Comparison of ENCODE assay signal across 23 cellular contexts in the genomic region with DNA sequence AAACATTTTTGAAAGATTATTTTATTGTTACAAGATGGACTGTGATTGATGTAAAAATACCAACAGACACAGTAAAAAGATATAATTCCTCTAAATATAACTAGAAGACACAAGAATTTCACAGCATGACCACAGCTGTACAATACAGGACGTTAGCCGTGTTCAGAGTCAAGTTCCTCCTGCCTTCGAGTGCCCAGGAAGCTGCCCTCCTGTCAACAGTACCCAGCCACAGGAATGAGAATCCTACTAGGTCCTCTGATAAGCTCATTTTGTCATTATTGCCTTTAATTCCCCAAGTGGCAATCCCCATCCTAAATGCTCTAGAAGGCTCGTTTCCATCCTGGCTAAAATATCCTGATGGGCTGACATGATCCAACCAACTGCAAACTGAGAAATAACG. TPM values are rescaled to one million over a fixed set of nuclear protein-coding genes. Genes with fewer than 3 reads are reported as not detected.
A peak's percentile ranks its signal among the peaks of the same experiment; 100 is the strongest.
DNase-seq lines count a peak whose midpoint lies in the region; ATAC-seq, FAIRE-seq and TF ChIP-seq lines count a peak whose summit lies in the region.
"Had no signal": no experiment of that assay in that cellular context is flagged by ENCODE, and none has a peak within 500 bp of the region (broad histone marks: within the 10 kb centered on the region; RNA-seq: fewer than 3 reads in every experiment).

No MANE protein-coding gene starts in this region.

- no peaks in the 10 kb centered on the region for H3K79me1 ChIP-seq in H1 (ENCODE audit: low read depth, low read length)

- no peaks in the 10 kb centered on the region for H3K36me3 ChIP-seq in GM23338 (ENCODE audit: insufficient read depth)
- no peaks in the 10 kb centered on the region for H3K36me3 ChIP-seq in OCI-LY3 (replicated peaks; ENCODE audit: low read depth, low read length)
- H3K36me3 ChIP-seq in H1 (ENCODE audit: control insufficient read depth in 2 of 4, insufficient read depth in 4 of 4, low read length in 3 of 4), result no peaks in the 10 kb centered on the region
- H3K36me3 ChIP-seq in suprapubic skin, result no peaks in the 10 kb centered on the region
- H3K36me3 ChIP-seq: BLaER1 had no signal

- H4K5ac ChIP-seq in H1 (ENCODE audit: insufficient read length, low read depth, low read length), result no peak overlapping the region

- no peaks in the 10 kb centered on the region for H3F3A ChIP-seq in GM23338 (replicated peaks; ENCODE audit: low read depth)

- no peak overlapping the region for H3K27ac Mint-ChIP-seq in GM23338

- H3K27me3 Mint-ChIP-seq in GM23338 (ENCODE audit: insufficient read depth, low read depth, poor library complexity), result peaks cover 4% of the 10 kb centered on the region
- H3K27me3 Mint-ChIP-seq: CD8-positive, alpha-beta memory T cell had no signal

- CTCF ChIA-PET in H1 (lab: Charles Lee; ENCODE audit: partially characterized antibody), result interaction anchor here (0.6 to 3.3 kb wide), 42 partner anchors 8 to 900 kb away, joined by 3 to 34 read pairs (median 4); partner anchors contain the start of gene SUSD4

- no peak overlapping the region for H3K27ac ChIP-seq in GM23338 (ENCODE audit: low read depth)
- H3K27ac ChIP-seq in OCI-LY3 (ENCODE audit: low read length), result no peak overlapping the region
- H3K27ac ChIP-seq in H1 (ENCODE audit: low read depth, low read length), result no peak overlapping the region
- H3K27ac ChIP-seq in suprapubic skin, result no peak overlapping the region
- H3K27ac ChIP-seq: BLaER1, SK-N-MC had no signal

- H3K9me3 ChIP-seq in OCI-LY3 (ENCODE audit: insufficient read depth, low read length) (no peaks in the 10 kb centered on the region), H1 (ENCODE audit: insufficient read depth in 2 of 2, low read depth in 1 of 2, low read length in 1 of 2) (no peaks in the 10 kb centered on the region), suprapubic skin (no peaks in the 10 kb centered on the region)
- H3K9me3 ChIP-seq: BLaER1 had no signal

- peaks cover 6% of the 10 kb centered on the region for H3K4me1 Mint-ChIP-seq in GM23338

- no peaks in the 10 kb centered on the region for H3K27me3 ChIP-seq in GM23338 (ENCODE audit: insufficient read depth)
- no peaks in the 10 kb centered on the region for H3K27me3 ChIP-seq in OCI-LY3 (ENCODE audit: low read depth, low read length)
- no peaks in the 10 kb centered on the region for H3K27me3 ChIP-seq in H1 (replicated peaks in 1 of 4; ENCODE audit: control insufficient read depth in 3 of 4, extremely low read depth in 1 of 4, insufficient read depth in 3 of 4, low read length in 3 of 4)
- H3K27me3 ChIP-seq in suprapubic skin, result no peaks in the 10 kb centered on the region
- H3K27me3 ChIP-seq: BLaER1 had no signal

- no peak overlapping the region for H3K14ac ChIP-seq in H1 (ENCODE audit: insufficient read length)

- no peak overlapping the region for H2AK5ac ChIP-seq in H1 (ENCODE audit: low read depth, low read length)

- H3K9ac ChIP-seq in OCI-LY3 (ENCODE audit: low read length), result no peak overlapping the region
- no peak overlapping the region for H3K9ac ChIP-seq in H1 (replicated peaks in 1 of 4; ENCODE audit: extremely low read depth in 1 of 4, low read depth in 3 of 4, low read length in 3 of 4)
- H3K9ac ChIP-seq: BLaER1 had no signal

- H3K79me2 ChIP-seq in GM23338 (replicated peaks; ENCODE audit: insufficient read depth) (no peaks in the 10 kb centered on the region), OCI-LY3 (ENCODE audit: low read length) (no peaks in the 10 kb centered on the region), H1 (ENCODE audit: control insufficient read depth in 1 of 2, insufficient read depth in 2 of 2, low read length in 2 of 2) (no peaks in the 10 kb centered on the region)

- no peak overlapping the region for H2BK120ac ChIP-seq in H1 (replicated peaks; ENCODE audit: low read depth, low read length)

- DNase-seq in GM23338 (ENCODE audit: low spot score) (no peak), H1 (ENCODE audit: low read depth in 1 of 2, low spot score in 2 of 2) (no peak), ureter (ENCODE audit: low spot score) (no peak), suprapubic skin (ENCODE audit: low spot score in 2 of 2) (no peak)
- DNase-seq: DMS79, KG1, NCI-H1048, NCI-H1436 treated with DMSO at 0.1 percent for 48 hours, NCI-H2029 treated with DMSO at 0.1 percent for 48 hours, NCI-H2171 treated with DMSO at 0.1 percent for 48 hours, NCI-H748 treated with DMSO at 0.1 percent for 48 hours had no signal

- no peaks in the 10 kb centered on the region for H3K36me3 Mint-ChIP-seq in GM23338 (ENCODE audit: low read depth)
- H3K36me3 Mint-ChIP-seq: CD8-positive, alpha-beta memory T cell had no signal

- H3K4me3 ChIP-seq in GM23338 (no peak overlapping the region), OCI-LY3 (ENCODE audit: low read length) (no peak overlapping the region), H1 (ENCODE audit: extremely low read depth in 1 of 4, insufficient read depth in 2 of 4, low read depth in 3 of 4, low read length in 4 of 4) (no peak overlapping the region), suprapubic skin (no peak overlapping the region)
- H3K4me3 ChIP-seq: BLaER1, SK-N-MC had no signal

- TF ChIP-seq CTCF in GM23338 (conservative IDR thresholded peaks at IDR 0.05; ENCODE audit: low read depth in 2 of 2) (no peak), OCI-LY3 (IDR thresholded peaks at IDR 0.05; ENCODE audit: low read depth, low read length) (no peak), H1 (IDR thresholded peaks at IDR 0.05; ENCODE audit: control extremely low read depth in 1 of 3, insufficient read depth in 1 of 3, low read depth in 1 of 3, low read length in 3 of 3) (no peak), suprapubic skin (IDR thresholded peaks at IDR 0.05) (no peak)

- no peak overlapping the region for H4K8ac ChIP-seq in H1 (ENCODE audit: extremely low read depth, insufficient read depth, low read length)

- H3K9me3 Mint-ChIP-seq in GM23338, result no peaks in the 10 kb centered on the region
- H3K9me3 Mint-ChIP-seq: CD8-positive, alpha-beta memory T cell had no signal

- H3K4me3 Mint-ChIP-seq in GM23338, result no peak overlapping the region
- H3K4me3 Mint-ChIP-seq: CD8-positive, alpha-beta memory T cell had no signal

- no peak overlapping the region for H2BK12ac ChIP-seq in H1 (ENCODE audit: low read depth, low read length)

- no peak overlapping the region for H3K56ac ChIP-seq in H1 (replicated peaks; ENCODE audit: insufficient read length, low read depth, low read length)

- H3K4me1 ChIP-seq in GM23338 (ENCODE audit: insufficient read depth), result peaks cover 7% of the 10 kb centered on the region; the same call in 1 of the 2 replicates
- peaks cover 12% of the 10 kb centered on the region for H3K4me1 ChIP-seq in OCI-LY3 (ENCODE audit: low read length)
- peaks cover 0 to 2% (median 0%) of the 10 kb centered on the region in 4 experiments; a peak in 1 of 7 replicates for H3K4me1 ChIP-seq in H1 (replicated peaks in 1 of 4; ENCODE audit: control insufficient read depth in 3 of 4, insufficient read depth in 4 of 4, low read length in 3 of 4)
- peaks cover 18% of the 10 kb centered on the region for H3K4me1 ChIP-seq in suprapubic skin

- no peak for TF ChIP-seq RAD21 in H1 (IDR thresholded peaks at IDR 0.05 in 1 of 2, conservative IDR thresholded peaks at IDR 0.05 in 1 of 2; ENCODE audit: low read depth in 2 of 2, low read length in 2 of 2)

- TF ChIP-seq POLR2A in H1 (IDR thresholded peaks at IDR 0.05; ENCODE audit: control extremely low read depth in 1 of 2, low read depth in 2 of 2, low read length in 2 of 2) (no peak), suprapubic skin (IDR thresholded peaks at IDR 0.05) (no peak)

- no peak overlapping the region for H2BK5ac ChIP-seq in H1 (ENCODE audit: low read depth, low read length)

- H2BK20ac ChIP-seq in H1 (ENCODE audit: low read length), result no peak overlapping the region

- H4K91ac ChIP-seq in H1 (replicated peaks; ENCODE audit: insufficient read length, low read length), result no peak overlapping the region

- no peaks in the 10 kb centered on the region for H3K23me2 ChIP-seq in H1 (ENCODE audit: low read depth, low read length)

- H3K4me2 ChIP-seq in GM23338 (no peak overlapping the region), OCI-LY3 (ENCODE audit: low read length) (no peak overlapping the region), H1 (ENCODE audit: insufficient read depth in 1 of 2, low read depth in 2 of 2, low read length in 2 of 2) (no peak overlapping the region)
- H3K4me2 ChIP-seq: BLaER1 had no signal

- ATAC-seq in GM23338 (no peak), HG03025 (IDR thresholded peaks at IDR 0.05; ENCODE audit: low FRiP score, unreplicated experiment) (no peak), HG03108 (IDR thresholded peaks at IDR 0.05; ENCODE audit: unreplicated experiment) (no peak)
- ATAC-seq: Right ventricle myocardium inferior had no signal

- no peaks in the 10 kb centered on the region for H3K9me2 ChIP-seq in GM23338 (ENCODE audit: insufficient read depth)

- no peaks in the 10 kb centered on the region for H4K20me1 ChIP-seq in GM23338 (replicated peaks; ENCODE audit: insufficient read depth)
- no peaks in the 10 kb centered on the region for H4K20me1 ChIP-seq in OCI-LY3 (ENCODE audit: insufficient read depth, low read length)
- no peaks in the 10 kb centered on the region for H4K20me1 ChIP-seq in H1 (replicated peaks in 1 of 2; ENCODE audit: control insufficient read depth in 1 of 2, insufficient read depth in 2 of 2, low read length in 2 of 2)
- H4K20me1 ChIP-seq: BLaER1 had no signal

- POLR2A ChIA-PET in H1 (lab: Charles Lee; ENCODE audit: partially characterized antibody), result interaction anchor here (0.6 kb wide), 1 partner anchor 48 kb away, joined by 3 read pairs; no protein-coding TSS in a partner anchor

- WGBS in H1 (ENCODE audit: extremely low coverage in 1 of 2, insufficient coverage in 1 of 2, insufficient read length in 1 of 2, insufficient replicate concordance in 2 of 2, low coverage in 1 of 2, low lambda C conversion rate in 2 of 2, missing lambda C conversion rate in 1 of 2), 2 experiments, result 74% methylated on average over 5 of the region's 5 CpGs; no CpG with 5 or more reads in 1 of the 2 experiments
- WGBS in suprapubic skin, result 73% methylated on average over 5 of the region's 5 CpGs

- no peak overlapping the region for H3K18ac ChIP-seq in H1 (ENCODE audit: extremely low read depth, low read length)

- no peak overlapping the region for H2BK15ac ChIP-seq in H1 (ENCODE audit: low read length)

- H2AFZ ChIP-seq in GM23338 (peak overlapping the region; percentile 99; the same call in 1 of the 2 replicates), OCI-LY3 (ENCODE audit: low read depth, low read length) (peak overlapping the region; percentile 45; the same call in 1 of the 2 replicates), H1 (ENCODE audit: low read length) (peak overlapping the region; percentile 92)

- H3K23ac ChIP-seq in H1 (ENCODE audit: insufficient read length), result no peak overlapping the region

- no peak for TF ChIP-seq EP300 in H1 (IDR thresholded peaks at IDR 0.05; ENCODE audit: borderline replicate concordance in 1 of 2, low read depth in 2 of 2, low read length in 2 of 2)
- TF ChIP-seq EP300 in suprapubic skin (IDR thresholded peaks at IDR 0.05), result no peak

- no peak for FAIRE-seq in H1 (lab: Jason Lieb, UNC)
- FAIRE-seq: D721Med, G401.6 had no signal

- H3K4ac ChIP-seq in H1 (replicated peaks; ENCODE audit: insufficient read length, low read depth, low read length), result no peak overlapping the region

RNA-seq across cellular contexts. Expression of gene CAPN2, which starts 16.4 kb away (rescaled TPM):
- total RNA-seq in GM23338 (2014; rRNA removed; shearing (Covaris generic)), result 17.5 and 17.8 TPM in 2 replicates
- polyA plus RNA-seq in GM23338 (2016; fragmentation: Nextera tagmentation; extraction: Ambion mirVana), result 8.4 and 8.8 TPM in 2 replicates
- 9.2 and 9.4 TPM in 2 replicates for total RNA-seq in H1 (2021; fragmentation: NEBNext Ultra II Directional; extraction: Animal tissue kit (Norgen Biotek cat#: 25700))
- polyA plus RNA-seq in H1 (2011; rRNA removed), result 9.1 and 10.3 TPM in 2 replicates
- polyA plus RNA-seq in H1 (2011; cell fraction: cytosol; rRNA removed), result 12.1 TPM
- polyA plus RNA-seq in H1 (2011; cell fraction: nucleus; rRNA removed), result 18.7 TPM
- 16.8 to 24.6 TPM (median 19.6 TPM) in 4 replicates for polyA plus RNA-seq in H1 (2012, experiment 1 of 2)
- polyA plus RNA-seq in H1 (2012, experiment 2 of 2), result 2.8 TPM
- 8.5 TPM for polyA plus RNA-seq in H1 (2013, experiment 1 of 2)
- polyA plus RNA-seq in H1 (2013, experiment 2 of 2), result 8.5 TPM
- polyA minus RNA-seq in H1 (2011; rRNA and poly(A)+ RNA removed), result 10.8 and 24.0 TPM in 2 replicates
- 15.3 TPM for polyA minus RNA-seq in H1 (2011; cell fraction: cytosol; rRNA and poly(A)+ RNA removed)
- polyA minus RNA-seq in H1 (2011; cell fraction: nucleus; rRNA and poly(A)+ RNA removed), result 12.7 TPM
- 151 TPM for total RNA-seq in ureter
- total RNA-seq in suprapubic skin, result 10 to 100 TPM; 33.6 to 87.6 (median 44.0) TPM

RNA-seq across cellular contexts. Expression of gene CAPN8, which starts 30.4 kb away (rescaled TPM):
- total RNA-seq in GM23338 (2014; rRNA removed; shearing (Covaris generic)), result not detected in 2 replicates
- polyA plus RNA-seq in GM23338 (2016; fragmentation: Nextera tagmentation; extraction: Ambion mirVana), result not detected in 2 replicates
- total RNA-seq in H1 (2021; fragmentation: NEBNext Ultra II Directional; extraction: Animal tissue kit (Norgen Biotek cat#: 25700)), result 0.26 TPM in 1 of 2 replicates, not detected in the other
- polyA plus RNA-seq in H1 (2011; rRNA removed), result 0.20 TPM in 1 of 2 replicates, not detected in the other
- not detected for polyA plus RNA-seq in H1 (2011; cell fraction: cytosol; rRNA removed)
- polyA plus RNA-seq in H1 (2011; cell fraction: nucleus; rRNA removed), result 0.48 TPM
- polyA plus RNA-seq in H1 (2012, experiment 1 of 2), result 0.19 TPM in 1 of 4 replicates, not detected in the others
- not detected for polyA plus RNA-seq in H1 (2012, experiment 2 of 2)
- polyA plus RNA-seq in H1 (2013, experiment 1 of 2), result not detected
- not detected for polyA plus RNA-seq in H1 (2013, experiment 2 of 2)
- not detected in 2 replicates for polyA minus RNA-seq in H1 (2011; rRNA and poly(A)+ RNA removed)
- polyA minus RNA-seq in H1 (2011; cell fraction: cytosol; rRNA and poly(A)+ RNA removed), result not detected
- polyA minus RNA-seq in H1 (2011; cell fraction: nucleus; rRNA and poly(A)+ RNA removed), result not detected
- 97.2 TPM for total RNA-seq in ureter
- total RNA-seq in suprapubic skin, result 1 to 10 TPM; 1.5 to 3.9 (median 2.7) TPM
- total RNA-seq: CD8-positive, alpha-beta memory T cell; H4; NCI-H460; Right ventricle myocardium inferior had no signal
- polyA plus RNA-seq: AG04450; CD8-positive, alpha-beta memory T cell had no signal

Comparison
In these comparisons a context has a peak if more than half of its experiments do, and no peak if none do; other contexts are left out.
1. H2AFZ ChIP-seq: peak in every context shown above with its lines; median percentile 99 in GM23338; 92 in H1; 45 in OCI-LY3.
2. RNA of gene CAPN8, which starts 30.4 kb away (total RNA-seq): 97.2 TPM in ureter (single experiment); 1.5 to 3.9 TPM in suprapubic skin, 0.26 TPM in H1 and not detected in GM23338; every median in the first group is over 10 times any median in the second.